11 cellular contexts compared by ENCODE assay signal in genomic region chr6:34875292-34876213, GRCh38.
"Had no signal": no experiment of that assay in that cellular context is flagged by ENCODE, and none has a peak within 500 bp of the region (broad histone marks: within the 10 kb centered on the region; RNA-seq: fewer than 3 reads in every experiment).

No MANE protein-coding gene starts in this region.

- DNase-seq: activated CD4-positive, alpha-beta T cell treated with anti-CD3 and anti-CD28 coated beads for 4 hours; activated CD8-positive, alpha-beta memory T cell treated with anti-CD3 and anti-CD28 coated beads for 24 hours; activated effector memory CD4-positive, alpha-beta T cell treated with Interleukin-2 at 50 U/mL for 16 hours; foreskin melanocyte; stimulated activated CD4-positive, alpha-beta T cell treated with anti-CD3 and anti-CD28 coated beads, Interleukin-15, amount 100 ng/mL, for 24 hours; T-helper 1 cell; thyroid gland; uterus had no signal

- H3K4me1 ChIP-seq: ascending aorta, thyroid gland, uterus had no signal

- H3K9ac ChIP-seq: parathyroid adenoma had no signal

- H3K27me3 ChIP-seq: ascending aorta, thyroid gland, uterus had no signal

- H3K4me3 ChIP-seq: ascending aorta, thyroid gland, uterus had no signal

- H2AFZ ChIP-seq: parathyroid adenoma had no signal

- H3K79me2 ChIP-seq: parathyroid adenoma had no signal

- H3K36me3 ChIP-seq: uterus had no signal

- H3K27ac ChIP-seq: ascending aorta, parathyroid adenoma, thyroid gland, uterus, VCaP had no signal

- H3K9me3 ChIP-seq: ascending aorta, thyroid gland, uterus had no signal
